ENCODE assay signal across 2 cellular contexts in the genomic region with DNA sequence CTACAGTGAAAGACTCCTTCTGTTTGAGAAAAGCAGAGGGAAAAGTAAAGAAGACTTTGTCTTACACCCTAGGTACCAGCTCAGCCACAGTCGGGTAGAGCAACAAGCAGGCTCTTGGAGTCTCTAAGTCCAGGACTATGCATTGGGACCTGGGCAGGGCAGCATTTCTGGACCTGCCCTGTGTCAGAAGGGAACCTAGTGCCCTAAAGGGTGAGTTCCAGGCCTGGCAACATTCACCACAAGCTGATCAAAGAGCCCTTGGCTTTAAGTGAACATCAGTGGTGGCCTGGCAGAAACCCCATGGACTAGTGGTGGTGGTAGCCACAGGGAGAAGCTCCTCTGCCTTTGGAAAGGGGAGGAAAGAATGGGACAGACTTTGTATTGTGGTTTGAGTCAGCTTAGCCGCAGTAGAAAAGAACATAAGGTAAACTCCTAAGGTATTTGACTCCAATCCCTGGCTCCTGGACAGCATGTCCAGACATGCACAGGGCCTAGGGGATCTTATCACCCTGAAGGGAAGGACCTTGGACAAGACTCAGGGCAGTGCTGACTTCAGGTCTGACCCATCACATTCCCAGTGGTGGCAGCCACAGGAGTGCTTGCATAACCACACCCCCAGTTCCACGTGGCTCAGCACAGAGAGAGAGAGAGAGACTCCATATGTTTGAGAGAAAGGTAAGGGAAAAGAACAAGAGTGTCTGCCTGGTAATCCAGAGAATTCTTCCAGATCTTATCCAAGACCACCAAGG.
TF ChIP-seq lines count a peak whose summit lies in the region.

No MANE protein-coding gene starts in this region.

TF ChIP-seq in SK-N-SH, 30 proteins besides CTCF, POLR2A, EP300 and RAD21:
- TF ChIP-seq ELF1 (IDR thresholded peaks at IDR 0.05) (no peak), NRF1 (IDR thresholded peaks at IDR 0.05; ENCODE audit: low read depth, low read length) (no peak), POLR2AphosphoS5 (IDR thresholded peaks at IDR 0.05; ENCODE audit: low read depth, low read length) (no peak)
- TF ChIP-seq, protein P1, sequence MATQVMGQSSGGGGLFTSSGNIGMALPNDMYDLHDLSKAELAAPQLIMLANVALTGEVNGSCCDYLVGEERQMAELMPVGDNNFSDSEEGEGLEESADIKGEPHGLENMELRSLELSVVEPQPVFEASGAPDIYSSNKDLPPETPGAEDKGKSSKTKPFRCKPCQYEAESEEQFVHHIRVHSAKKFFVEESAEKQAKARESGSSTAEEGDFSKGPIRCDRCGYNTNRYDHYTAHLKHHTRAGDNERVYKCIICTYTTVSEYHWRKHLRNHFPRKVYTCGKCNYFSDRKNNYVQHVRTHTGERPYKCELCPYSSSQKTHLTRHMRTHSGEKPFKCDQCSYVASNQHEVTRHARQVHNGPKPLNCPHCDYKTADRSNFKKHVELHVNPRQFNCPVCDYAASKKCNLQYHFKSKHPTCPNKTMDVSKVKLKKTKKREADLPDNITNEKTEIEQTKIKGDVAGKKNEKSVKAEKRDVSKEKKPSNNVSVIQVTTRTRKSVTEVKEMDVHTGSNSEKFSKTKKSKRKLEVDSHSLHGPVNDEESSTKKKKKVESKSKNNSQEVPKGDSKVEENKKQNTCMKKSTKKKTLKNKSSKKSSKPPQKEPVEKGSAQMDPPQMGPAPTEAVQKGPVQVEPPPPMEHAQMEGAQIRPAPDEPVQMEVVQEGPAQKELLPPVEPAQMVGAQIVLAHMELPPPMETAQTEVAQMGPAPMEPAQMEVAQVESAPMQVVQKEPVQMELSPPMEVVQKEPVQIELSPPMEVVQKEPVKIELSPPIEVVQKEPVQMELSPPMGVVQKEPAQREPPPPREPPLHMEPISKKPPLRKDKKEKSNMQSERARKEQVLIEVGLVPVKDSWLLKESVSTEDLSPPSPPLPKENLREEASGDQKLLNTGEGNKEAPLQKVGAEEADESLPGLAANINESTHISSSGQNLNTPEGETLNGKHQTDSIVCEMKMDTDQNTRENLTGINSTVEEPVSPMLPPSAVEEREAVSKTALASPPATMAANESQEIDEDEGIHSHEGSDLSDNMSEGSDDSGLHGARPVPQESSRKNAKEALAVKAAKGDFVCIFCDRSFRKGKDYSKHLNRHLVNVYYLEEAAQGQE (IDR thresholded peaks at IDR 0.05; ENCODE audit: low read depth, low read length), result 0 out of 2 replicates have a peak, but pooled peaks have one; percentile 10
TF ChIP-seq in SK-N-SH: peak in this region for 1.

TF ChIP-seq in SK-N-SH treated with all-trans-retinoic acid at 6 μM for 48 hours, 23 proteins besides CTCF, POLR2A, EP300 and RAD21 (continued from another document):
- no peak for TF ChIP-seq TOX (CRISPR knock-in tag; IDR thresholded peaks at IDR 0.05; ENCODE audit: borderline replicate concordance)
- no peak for TF ChIP-seq ZFP3 (CRISPR knock-in tag; IDR thresholded peaks at IDR 0.05)
- no peak for TF ChIP-seq ZFP30 (CRISPR knock-in tag; IDR thresholded peaks at IDR 0.05)
- no peak for TF ChIP-seq ZC3H10 (CRISPR knock-in tag; IDR thresholded peaks at IDR 0.05)
- TF ChIP-seq CSDC2 (CRISPR knock-in tag; IDR thresholded peaks at IDR 0.05), result no peak
- TF ChIP-seq PPARA (CRISPR knock-in tag; IDR thresholded peaks at IDR 0.05; ENCODE audit: borderline replicate concordance), result no peak
- no peak for TF ChIP-seq ISL1 (CRISPR knock-in tag; IDR thresholded peaks at IDR 0.05)
- TF ChIP-seq, protein P2, sequence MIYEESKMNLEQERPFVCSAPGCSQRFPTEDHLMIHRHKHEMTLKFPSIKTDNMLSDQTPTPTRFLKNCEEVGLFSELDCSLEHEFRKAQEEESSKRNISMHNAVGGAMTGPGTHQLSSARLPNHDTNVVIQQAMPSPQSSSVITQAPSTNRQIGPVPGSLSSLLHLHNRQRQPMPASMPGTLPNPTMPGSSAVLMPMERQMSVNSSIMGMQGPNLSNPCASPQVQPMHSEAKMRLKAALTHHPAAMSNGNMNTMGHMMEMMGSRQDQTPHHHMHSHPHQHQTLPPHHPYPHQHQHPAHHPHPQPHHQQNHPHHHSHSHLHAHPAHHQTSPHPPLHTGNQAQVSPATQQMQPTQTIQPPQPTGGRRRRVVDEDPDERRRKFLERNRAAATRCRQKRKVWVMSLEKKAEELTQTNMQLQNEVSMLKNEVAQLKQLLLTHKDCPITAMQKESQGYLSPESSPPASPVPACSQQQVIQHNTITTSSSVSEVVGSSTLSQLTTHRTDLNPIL (CRISPR knock-in tag; IDR thresholded peaks at IDR 0.05; ENCODE audit: low read depth), result no peak
- TF ChIP-seq, protein P3, sequence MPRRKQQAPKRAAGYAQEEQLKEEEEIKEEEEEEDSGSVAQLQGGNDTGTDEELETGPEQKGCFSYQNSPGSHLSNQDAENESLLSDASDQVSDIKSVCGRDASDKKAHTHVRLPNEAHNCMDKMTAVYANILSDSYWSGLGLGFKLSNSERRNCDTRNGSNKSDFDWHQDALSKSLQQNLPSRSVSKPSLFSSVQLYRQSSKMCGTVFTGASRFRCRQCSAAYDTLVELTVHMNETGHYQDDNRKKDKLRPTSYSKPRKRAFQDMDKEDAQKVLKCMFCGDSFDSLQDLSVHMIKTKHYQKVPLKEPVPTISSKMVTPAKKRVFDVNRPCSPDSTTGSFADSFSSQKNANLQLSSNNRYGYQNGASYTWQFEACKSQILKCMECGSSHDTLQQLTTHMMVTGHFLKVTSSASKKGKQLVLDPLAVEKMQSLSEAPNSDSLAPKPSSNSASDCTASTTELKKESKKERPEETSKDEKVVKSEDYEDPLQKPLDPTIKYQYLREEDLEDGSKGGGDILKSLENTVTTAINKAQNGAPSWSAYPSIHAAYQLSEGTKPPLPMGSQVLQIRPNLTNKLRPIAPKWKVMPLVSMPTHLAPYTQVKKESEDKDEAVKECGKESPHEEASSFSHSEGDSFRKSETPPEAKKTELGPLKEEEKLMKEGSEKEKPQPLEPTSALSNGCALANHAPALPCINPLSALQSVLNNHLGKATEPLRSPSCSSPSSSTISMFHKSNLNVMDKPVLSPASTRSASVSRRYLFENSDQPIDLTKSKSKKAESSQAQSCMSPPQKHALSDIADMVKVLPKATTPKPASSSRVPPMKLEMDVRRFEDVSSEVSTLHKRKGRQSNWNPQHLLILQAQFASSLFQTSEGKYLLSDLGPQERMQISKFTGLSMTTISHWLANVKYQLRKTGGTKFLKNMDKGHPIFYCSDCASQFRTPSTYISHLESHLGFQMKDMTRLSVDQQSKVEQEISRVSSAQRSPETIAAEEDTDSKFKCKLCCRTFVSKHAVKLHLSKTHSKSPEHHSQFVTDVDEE (CRISPR knock-in tag; IDR thresholded peaks at IDR 0.05), result no peak
- no peak for TF ChIP-seq RARB (CRISPR knock-in tag; IDR thresholded peaks at IDR 0.05)
- no peak for TF ChIP-seq TCF4 (CRISPR knock-in tag; IDR thresholded peaks at IDR 0.05; ENCODE audit: borderline replicate concordance)
- no peak for TF ChIP-seq ZNF70 (CRISPR knock-in tag; IDR thresholded peaks at IDR 0.05)
TF ChIP-seq in SK-N-SH treated with all-trans-retinoic acid at 6 μM for 48 hours: peak in this region for 0.
